Comparison of ENCODE assay signal across 36 cellular contexts in the genomic region with DNA sequence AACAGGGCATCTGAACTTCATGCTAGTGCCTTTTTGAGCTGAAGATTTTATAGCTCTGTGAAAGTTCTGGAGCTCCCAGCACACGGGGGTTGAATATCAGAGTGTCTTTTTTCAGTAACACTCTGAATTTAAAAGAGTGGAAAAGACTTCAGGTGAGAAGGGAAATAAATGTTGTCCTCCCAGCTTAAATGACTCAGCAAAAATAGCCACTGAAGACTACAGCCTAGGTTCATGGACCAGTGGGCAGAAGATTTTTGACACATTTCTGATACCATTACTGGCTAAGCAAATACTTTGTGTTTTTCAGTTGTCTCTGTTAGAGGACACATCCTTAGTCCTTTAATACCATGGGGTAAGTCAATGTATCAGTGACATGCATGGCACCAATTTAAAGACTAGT.
"Had no signal": no experiment of that assay in that cellular context is flagged by ENCODE, and none has a peak within 500 bp of the region (broad histone marks: within the 10 kb centered on the region; RNA-seq: fewer than 3 reads in every experiment).

No MANE protein-coding gene starts in this region.

- H3K4me1 Mint-ChIP-seq: activated B cell treated with CpG ODN at 0.5 μM for 24 hours; activated naive CD4-positive, alpha-beta T cell treated with anti-CD3 and anti-CD28 coated beads, Interleukin-2, amount 50 U/mL, for 24 hours; activated naive CD8-positive, alpha-beta T cell treated with anti-CD3 and anti-CD28 coated beads for 36 hours; activated naive CD8-positive, alpha-beta T cell treated with anti-CD3 and anti-CD28 coated beads, Interleukin-2, amount 50 U/mL, for 24 hours; brain; T-helper 17 cell had no signal

- H3K27ac ChIP-seq: adrenal gland, breast epithelium, cardiac muscle cell, colonic mucosa, epithelial cell of prostate, esophagus squamous epithelium, gastroesophageal sphincter, WERI-Rb-1 had no signal

- FAIRE-seq: endometrium, endothelial cell of umbilical vein had no signal

- DNase-seq: activated B cell treated with CpG ODN at 0.5 μM for 24 hours; activated CD4-positive, alpha-beta T cell treated with anti-CD3 and anti-CD28 coated beads for 48 hours; activated CD4-positive, alpha-beta T cell treated with anti-CD3 and anti-CD28 coated beads, Interleukin-2, amount 50 U/mL, for 1 hour; activated CD4-positive, alpha-beta T cell treated with anti-CD3 and anti-CD28 coated beads, Interleukin-2, amount 50 U/mL, for 48 hours; activated CD8-positive, alpha-beta memory T cell treated with anti-CD3 and anti-CD28 coated beads for 24 hours; activated CD8-positive, alpha-beta T cell treated with anti-CD3 and anti-CD28 coated beads for 36 hours; activated effector memory CD4-positive, alpha-beta T cell treated with anti-CD3 and anti-CD28 coated beads, Interleukin-2, amount 50 U/mL, for 16 hours; activated naive CD4-positive, alpha-beta T cell treated with anti-CD3 and anti-CD28 coated beads for 36 hours; activated naive CD8-positive, alpha-beta T cell treated with anti-CD3 and anti-CD28 coated beads for 36 hours; activated naive CD8-positive, alpha-beta T cell treated with anti-CD3 and anti-CD28 coated beads, Interleukin-2, amount 50 U/mL, for 24 hours; activated T-cell treated with anti-CD3 and anti-CD28 coated beads, Interleukin-2, amount 50 U/mL, for 1 hour; activated T-cell treated with anti-CD3 and anti-CD28 coated beads, Interleukin-2, amount 50 U/mL, for 48 hours; adrenal gland; amygdala; aorta; central memory CD4-positive, alpha-beta T cell; cerebellar nuclear complex; colonic mucosa; effector CD8-positive, alpha-beta T cell; esophagus squamous epithelium; foreskin melanocyte; T-helper 17 cell; T1000; WERI-Rb-1 had no signal

- H3K27ac Mint-ChIP-seq: activated B cell treated with CpG ODN at 0.5 μM for 24 hours; activated CD8-positive, alpha-beta T cell treated with anti-CD3 and anti-CD28 coated beads for 36 hours; activated naive CD4-positive, alpha-beta T cell treated with anti-CD3 and anti-CD28 coated beads for 36 hours; activated naive CD4-positive, alpha-beta T cell treated with anti-CD3 and anti-CD28 coated beads, Interleukin-2, amount 50 U/mL, for 24 hours; activated naive CD8-positive, alpha-beta T cell treated with anti-CD3 and anti-CD28 coated beads for 36 hours; activated naive CD8-positive, alpha-beta T cell treated with anti-CD3 and anti-CD28 coated beads, Interleukin-2, amount 50 U/mL, for 24 hours; activated T-helper 1 cell treated with anti-CD3 and anti-CD28 coated beads, Interleukin-12 subunit alpha, Interleukin-12 subunit beta, Interleukin-2, Interleukin-4 antibody, amounts not matched to agents 30 ng/mL and 10 ng/mL and 1 ng/mL, durations not matched to agents 14 hours and 24 hours and 36 hours; activated T-helper 2 cell treated with anti-CD3 and anti-CD28 coated beads, Interferon-gamma antibody, Interleukin-2, Interleukin-4, amounts not matched to agents 10 μg/mL and 5 μg/mL and 100 μg/mL, durations not matched to agents 14 hours and 24 hours and 36 hours; brain; T-helper 17 cell; T-helper 2 cell treated with Interferon-gamma antibody and Interleukin-4, amounts not matched to agents 5 μg/mL and 100 μg/mL, for 36 hours had no signal

- H3K4me3 Mint-ChIP-seq: activated B cell treated with CpG ODN at 0.5 μM for 24 hours; activated CD8-positive, alpha-beta T cell treated with anti-CD3 and anti-CD28 coated beads for 36 hours; activated naive CD4-positive, alpha-beta T cell treated with anti-CD3 and anti-CD28 coated beads for 36 hours; activated naive CD4-positive, alpha-beta T cell treated with anti-CD3 and anti-CD28 coated beads, Interleukin-2, amount 50 U/mL, for 24 hours; activated naive CD8-positive, alpha-beta T cell treated with anti-CD3 and anti-CD28 coated beads for 36 hours; activated naive CD8-positive, alpha-beta T cell treated with anti-CD3 and anti-CD28 coated beads, Interleukin-2, amount 50 U/mL, for 24 hours; activated T-helper 1 cell treated with anti-CD3 and anti-CD28 coated beads, Interleukin-12 subunit alpha, Interleukin-12 subunit beta, Interleukin-2, Interleukin-4 antibody, amounts not matched to agents 30 ng/mL and 10 ng/mL and 1 ng/mL, durations not matched to agents 14 hours and 24 hours and 36 hours; brain; T-helper 17 cell; T-helper 2 cell treated with Interferon-gamma antibody and Interleukin-4, amounts not matched to agents 5 μg/mL and 100 μg/mL, for 36 hours had no signal

- H3K4me1 ChIP-seq: adrenal gland, breast epithelium, colonic mucosa, esophagus squamous epithelium, gastroesophageal sphincter had no signal

- H3K27me3 ChIP-seq: adrenal gland, breast epithelium, cardiac muscle cell, colonic mucosa, esophagus squamous epithelium, gastroesophageal sphincter had no signal

- H3K9me3 ChIP-seq: adrenal gland, breast epithelium, colonic mucosa, esophagus squamous epithelium, gastroesophageal sphincter had no signal

- ATAC-seq: activated CD4-positive, CD25-positive, alpha-beta regulatory T cell treated with anti-CD3 and anti-CD28 coated beads, Interleukin-2, amount 50 U/mL, for 24 hours; activated CD8-positive, alpha-beta T cell treated with anti-CD3 and anti-CD28 coated beads for 36 hours; activated naive CD8-positive, alpha-beta T cell treated with anti-CD3 and anti-CD28 coated beads, Interleukin-2, amount 50 U/mL, for 24 hours; gastroesophageal sphincter; T-helper 17 cell had no signal

- H3K36me3 ChIP-seq: adrenal gland, breast epithelium, cardiac muscle cell, colonic mucosa, esophagus squamous epithelium, gastroesophageal sphincter, WERI-Rb-1 had no signal

- H3K36me3 Mint-ChIP-seq: activated naive CD4-positive, alpha-beta T cell treated with anti-CD3 and anti-CD28 coated beads, Interleukin-2, amount 50 U/mL, for 24 hours; activated naive CD8-positive, alpha-beta T cell treated with anti-CD3 and anti-CD28 coated beads for 36 hours; brain had no signal

- H3K4me3 ChIP-seq: adrenal gland, breast epithelium, cardiac muscle cell, colonic mucosa, esophagus squamous epithelium, gastroesophageal sphincter had no signal

- H3K27me3 Mint-ChIP-seq: activated B cell treated with CpG ODN at 0.5 μM for 24 hours; activated CD8-positive, alpha-beta T cell treated with anti-CD3 and anti-CD28 coated beads for 36 hours; activated naive CD4-positive, alpha-beta T cell treated with anti-CD3 and anti-CD28 coated beads, Interleukin-2, amount 50 U/mL, for 24 hours; activated naive CD8-positive, alpha-beta T cell treated with anti-CD3 and anti-CD28 coated beads for 36 hours; activated naive CD8-positive, alpha-beta T cell treated with anti-CD3 and anti-CD28 coated beads, Interleukin-2, amount 50 U/mL, for 24 hours; T-helper 17 cell had no signal
